25 cellular contexts compared by ENCODE assay signal in genomic region chr12:109604902-109605536, GRCh38. TPM values are rescaled to one million over a fixed set of nuclear protein-coding genes. Genes with fewer than 3 reads are reported as not detected.
DNase-seq lines count a peak whose midpoint lies in the region; ATAC-seq lines count a peak whose summit lies in the region.
"Had no signal": no experiment of that assay in that cellular context is flagged by ENCODE, and none has a peak within 500 bp of the region (broad histone marks: within the 10 kb centered on the region; RNA-seq: fewer than 3 reads in every experiment).

No MANE protein-coding gene starts in this region.

- no peak overlapping the region for H3K4me3 Mint-ChIP-seq in T-helper 2 cell treated with Interferon-gamma antibody and Interleukin-4, amounts not matched to agents 5 μg/mL and 100 μg/mL, for 36 hours
- H3K4me3 Mint-ChIP-seq: activated naive CD4-positive, alpha-beta T cell treated with anti-CD3 and anti-CD28 coated beads for 36 hours; activated T-cell treated with anti-CD3 and anti-CD28 coated beads, Interleukin-2, amount 50 U/mL, for 72 hours; neural crest cell had no signal

- peak overlapping the region; percentile 26 for H2AK5ac ChIP-seq in neuronal stem cell (ENCODE audit: low read depth, low read length)

- peaks cover 0 to 30% (median 0%) of the 10 kb centered on the region in 3 experiments for H3K27me3 ChIP-seq in neuronal stem cell (ENCODE audit: control insufficient read depth in 3 of 3, insufficient read depth in 3 of 3, low read depth in 1 of 3, low read length in 3 of 3)
- H3K27me3 ChIP-seq: BLaER1 treated with 17β-estradiol and CSF1 and Interleukin-3, amounts not matched to agents 10 nM and 100 nM had no signal

- H3K27ac Mint-ChIP-seq in T-helper 2 cell treated with Interferon-gamma antibody and Interleukin-4, amounts not matched to agents 5 μg/mL and 100 μg/mL, for 36 hours: no peak overlapping the region
- H3K27ac Mint-ChIP-seq: activated naive CD4-positive, alpha-beta T cell treated with anti-CD3 and anti-CD28 coated beads for 36 hours; activated T-cell treated with anti-CD3 and anti-CD28 coated beads, Interleukin-2, amount 50 U/mL, for 72 hours had no signal

- no peak overlapping the region for H3K14ac ChIP-seq in neuronal stem cell (ENCODE audit: low read length)

- no peak overlapping the region for H2BK5ac ChIP-seq in neuronal stem cell (ENCODE audit: low read length)

- DNase-seq in NCI-H2196 (lab: John Stamatoyannopoulos, UW; ENCODE audit: unreplicated experiment) (peak; percentile 26), NCI-H2196 treated with DMSO at 0.1 percent for 48 hours (lab: John Stamatoyannopoulos, UW; ENCODE audit: unreplicated experiment) (no peak), NCI-H1694 treated with DMSO at 0.1 percent for 48 hours (lab: John Stamatoyannopoulos, UW) (peak; percentile 29), neuronal stem cell (ENCODE audit: low spot score) (no peak), epidermal melanocyte (ENCODE audit: insufficient read length, low spot score) (no peak)
- DNase-seq in T-helper 2 cell treated with Interferon-gamma antibody and Interleukin-4, amounts not matched to agents 5 μg/mL and 100 μg/mL, for 36 hours (ENCODE audit: low spot score): no peak
- DNase-seq: activated naive CD4-positive, alpha-beta T cell treated with anti-CD3 and anti-CD28 coated beads for 36 hours; activated T-cell treated with anti-CD3 and anti-CD28 coated beads, Interleukin-2, amount 50 U/mL, for 72 hours; Calu3; central memory CD4-positive, alpha-beta T cell; heart right ventricle; left ventricle myocardium inferior; midbrain; NCI-H1930; NCI-H510A treated with DMSO at 0.1 percent for 48 hours; OCI-M1; SIG-M5 had no signal

- no peak overlapping the region for H2AFZ ChIP-seq in neuronal stem cell (ENCODE audit: low read length)

- peak overlapping the region; percentile 92 for H3K18ac ChIP-seq in neuronal stem cell (ENCODE audit: low read length)

- no peaks in the 10 kb centered on the region for H3K36me3 Mint-ChIP-seq in T-helper 2 cell treated with Interferon-gamma antibody and Interleukin-4, amounts not matched to agents 5 μg/mL and 100 μg/mL, for 36 hours (ENCODE audit: low read depth)

- peaks cover 2% of the 10 kb centered on the region for H3K79me1 ChIP-seq in neuronal stem cell (ENCODE audit: low read depth, low read length)

- H3K4ac ChIP-seq in neuronal stem cell (ENCODE audit: low read length): no peak overlapping the region

- no peaks in the 10 kb centered on the region for H3K4me1 Mint-ChIP-seq in T-helper 2 cell treated with Interferon-gamma antibody and Interleukin-4, amounts not matched to agents 5 μg/mL and 100 μg/mL, for 36 hours (ENCODE audit: low read depth)

- WGBS in neuronal stem cell (ENCODE audit: extremely low coverage in 2 of 2, insufficient read length in 2 of 2, insufficient replicate concordance in 1 of 2), 2 donors: no CpG with 5 or more reads among the region's 11 CpGs

- no peak overlapping the region for H3K9ac ChIP-seq in neuronal stem cell (ENCODE audit: low read depth, low read length, poor library complexity)
- H3K9ac ChIP-seq: BLaER1 treated with 17β-estradiol and CSF1 and Interleukin-3, amounts not matched to agents 10 nM and 100 nM; KMS-11 had no signal

- no peaks in the 10 kb centered on the region for H3K9me3 ChIP-seq in neuronal stem cell (replicated peaks in 1 of 2; ENCODE audit: control insufficient read depth in 2 of 2, insufficient read depth in 1 of 2, low read depth in 1 of 2, low read length in 2 of 2)
- H3K9me3 ChIP-seq: A549; BLaER1 treated with 17β-estradiol and CSF1 and Interleukin-3, amounts not matched to agents 10 nM and 100 nM; heart right ventricle; left ventricle myocardium inferior had no signal

- peaks cover 29% of the 10 kb centered on the region for H3K27me3 Mint-ChIP-seq in T-helper 2 cell treated with Interferon-gamma antibody and Interleukin-4, amounts not matched to agents 5 μg/mL and 100 μg/mL, for 36 hours (ENCODE audit: low read depth)

- H3K36me3 ChIP-seq in neuronal stem cell (replicated peaks in 1 of 2; ENCODE audit: control insufficient read depth in 2 of 2, insufficient read depth in 2 of 2, low read length in 2 of 2): no peaks in the 10 kb centered on the region
- H3K36me3 ChIP-seq: BLaER1 treated with 17β-estradiol and CSF1 and Interleukin-3, amounts not matched to agents 10 nM and 100 nM; heart right ventricle; left ventricle myocardium inferior had no signal

- H3K23ac ChIP-seq in neuronal stem cell (ENCODE audit: low read depth, low read length, poor library complexity): no peak overlapping the region

- ATAC-seq in HG03139 (IDR thresholded peaks at IDR 0.05; ENCODE audit: unreplicated experiment): no peak
- ATAC-seq: A549; activated T-cell treated with anti-CD3 and anti-CD28 coated beads, Interleukin-2, amount 50 U/mL, for 72 hours; HCT116; heart right ventricle had no signal

- H3K27ac ChIP-seq in angular gyrus (ENCODE audit: low read depth, low read length): peak overlapping the region; percentile 46
- no peak overlapping the region for H3K27ac ChIP-seq in neuronal stem cell (replicated peaks; ENCODE audit: low read length)
- H3K27ac ChIP-seq: A549; BLaER1 treated with 17β-estradiol and CSF1 and Interleukin-3, amounts not matched to agents 10 nM and 100 nM; epithelial cell of prostate; heart right ventricle; KMS-11; left ventricle myocardium inferior had no signal

- no peak overlapping the region for H4K8ac ChIP-seq in neuronal stem cell (ENCODE audit: low read depth, low read length)

- H2BK120ac ChIP-seq in neuronal stem cell (ENCODE audit: low read depth, low read length): no peak overlapping the region

- H3K9me3 Mint-ChIP-seq in T-helper 2 cell treated with Interferon-gamma antibody and Interleukin-4, amounts not matched to agents 5 μg/mL and 100 μg/mL, for 36 hours: no peaks in the 10 kb centered on the region
- H3K9me3 Mint-ChIP-seq: activated naive CD4-positive, alpha-beta T cell treated with anti-CD3 and anti-CD28 coated beads for 36 hours; activated T-cell treated with anti-CD3 and anti-CD28 coated beads, Interleukin-2, amount 50 U/mL, for 72 hours; neural crest cell had no signal

- no peak overlapping the region for H4K91ac ChIP-seq in neuronal stem cell (ENCODE audit: low read depth, low read length, poor library complexity)

- no peak overlapping the region for H3K4me3 ChIP-seq in neuronal stem cell (ENCODE audit: low read length in 2 of 2)
- H3K4me3 ChIP-seq: A549; BLaER1 treated with 17β-estradiol and CSF1 and Interleukin-3, amounts not matched to agents 10 nM and 100 nM; heart right ventricle; left ventricle myocardium inferior had no signal

- H3K4me1 ChIP-seq in neuronal stem cell (ENCODE audit: control insufficient read depth in 2 of 2, insufficient read depth in 1 of 2, low read depth in 1 of 2, low read length in 2 of 2): peaks cover 8 to 32% of the 10 kb centered on the region in 2 donors
- H3K4me1 ChIP-seq: A549 had no signal

- H3K4me2 ChIP-seq in neuronal stem cell (ENCODE audit: insufficient read depth, low read length, poor library complexity, severe bottlenecking): no peak overlapping the region
- H3K4me2 ChIP-seq: A549, KMS-11 had no signal

- peak overlapping the region; percentile 6 for H2BK15ac ChIP-seq in neuronal stem cell (ENCODE audit: low read length)

- no peak overlapping the region for H2BK12ac ChIP-seq in neuronal stem cell (ENCODE audit: low read length)

RNA-seq across cellular contexts. Expression of gene MVK, which starts 31.4 kb away (rescaled TPM):
- 25.4 TPM for polyA plus RNA-seq in neuronal stem cell (2013, experiment 1 of 2)
- polyA plus RNA-seq in neuronal stem cell (2013, experiment 2 of 2): 26.4 TPM

RNA-seq across cellular contexts. Expression of gene MMAB, which starts 31.7 kb away (rescaled TPM):
- polyA plus RNA-seq in neuronal stem cell (2013, experiment 1 of 2): 27.4 TPM
- 27.9 TPM for polyA plus RNA-seq in neuronal stem cell (2013, experiment 2 of 2)

Comparison
In these comparisons a context has a peak if more than half of its experiments do, and no peak if none do; other contexts are left out.
1. DNase-seq: peak in NCI-H2196 (single experiment) and NCI-H1694 treated with DMSO at 0.1 percent for 48 hours (single experiment); none in NCI-H2196 treated with DMSO at 0.1 percent for 48 hours (single experiment), neuronal stem cell (single experiment), T-helper 2 cell treated with Interferon-gamma antibody and Interleukin-4, amounts not matched to agents 5 μg/mL and 100 μg/mL, for 36 hours (single experiment) and epidermal melanocyte (single experiment).